ENCODE assay signal across 8 cellular contexts in the genomic region with DNA sequence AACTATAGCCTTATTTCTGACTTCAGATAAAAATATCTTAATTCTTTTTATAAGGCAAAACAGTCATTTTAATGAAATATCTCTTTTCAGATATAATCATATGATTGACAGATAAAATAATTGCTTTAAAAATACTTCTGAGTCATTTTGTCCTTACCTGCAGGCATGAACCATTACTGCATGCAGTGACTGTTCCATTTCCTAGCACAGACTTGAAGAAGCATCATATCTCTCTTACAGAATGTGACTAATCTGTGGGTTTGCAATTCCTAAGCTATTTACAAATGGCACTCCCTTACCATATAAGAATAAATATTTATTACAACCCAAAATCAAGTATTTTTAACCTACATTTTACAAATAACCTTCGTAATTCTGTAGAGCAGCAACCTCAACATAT.
DNase-seq lines count a peak whose midpoint lies in the region; ATAC-seq lines count a peak whose summit lies in the region.

No MANE protein-coding gene starts in this region.

- DNase-seq in GM03348 (ENCODE audit: low spot score) (peak; percentile 56), immature natural killer cell (peak in 1 of 3 donors; percentile 3), superior temporal gyrus (ENCODE audit: extremely low spot score) (peak; percentile 62), cortex of kidney (lab: John Stamatoyannopoulos, UW) (no peak), DMS79 treated with DMSO at 0.1 percent for 48 hours (lab: John Stamatoyannopoulos, UW) (no peak), GM19238 (ENCODE audit: insufficient read length, low spot score) (no peak)
- DNase-seq in activated naive CD8-positive, alpha-beta T cell treated with anti-CD3 and anti-CD28 coated beads for 36 hours = no peak

- peaks cover 51% of the 10 kb centered on the region for H3K4me1 Mint-ChIP-seq in activated naive CD8-positive, alpha-beta T cell treated with anti-CD3 and anti-CD28 coated beads for 36 hours
- peaks cover 75 to 96% of the 10 kb centered on the region in 2 donors for H3K4me1 Mint-ChIP-seq in immature natural killer cell

- peak overlapping the region; percentile 92 for H3K27ac Mint-ChIP-seq in activated naive CD8-positive, alpha-beta T cell treated with anti-CD3 and anti-CD28 coated beads for 36 hours
- H3K27ac Mint-ChIP-seq in immature natural killer cell = peak overlapping the region; percentile 80 to 92 (median 88)

- H3K9me3 Mint-ChIP-seq in activated naive CD8-positive, alpha-beta T cell treated with anti-CD3 and anti-CD28 coated beads for 36 hours = no peaks in the 10 kb centered on the region
- no peaks in the 10 kb centered on the region for H3K9me3 Mint-ChIP-seq in immature natural killer cell

- H3K36me3 Mint-ChIP-seq in activated naive CD8-positive, alpha-beta T cell treated with anti-CD3 and anti-CD28 coated beads for 36 hours = no peaks in the 10 kb centered on the region
- no peaks in the 10 kb centered on the region for H3K36me3 Mint-ChIP-seq in immature natural killer cell

- ATAC-seq in HG03175 (IDR thresholded peaks at IDR 0.05; ENCODE audit: unreplicated experiment) = peak; percentile 49

- H3K4me3 Mint-ChIP-seq in activated naive CD8-positive, alpha-beta T cell treated with anti-CD3 and anti-CD28 coated beads for 36 hours = peak overlapping the region; percentile 71
- peak overlapping the region; percentile 83 to 93 (median 86) for H3K4me3 Mint-ChIP-seq in immature natural killer cell

- no peaks in the 10 kb centered on the region for H3K27me3 Mint-ChIP-seq in activated naive CD8-positive, alpha-beta T cell treated with anti-CD3 and anti-CD28 coated beads for 36 hours
- H3K27me3 Mint-ChIP-seq in immature natural killer cell (ENCODE audit: low read depth in 3 of 3) = no peaks in the 10 kb centered on the region

Comparison
In these comparisons a context has a peak if more than half of its experiments do, and no peak if none do; other contexts are left out.
1. DNase-seq: peak in GM03348 (single experiment) and superior temporal gyrus (single experiment); none in activated naive CD8-positive, alpha-beta T cell treated with anti-CD3 and anti-CD28 coated beads for 36 hours (single experiment), cortex of kidney (single experiment), DMS79 treated with DMSO at 0.1 percent for 48 hours (single experiment) and GM19238 (single experiment).